In the genomic region with DNA sequence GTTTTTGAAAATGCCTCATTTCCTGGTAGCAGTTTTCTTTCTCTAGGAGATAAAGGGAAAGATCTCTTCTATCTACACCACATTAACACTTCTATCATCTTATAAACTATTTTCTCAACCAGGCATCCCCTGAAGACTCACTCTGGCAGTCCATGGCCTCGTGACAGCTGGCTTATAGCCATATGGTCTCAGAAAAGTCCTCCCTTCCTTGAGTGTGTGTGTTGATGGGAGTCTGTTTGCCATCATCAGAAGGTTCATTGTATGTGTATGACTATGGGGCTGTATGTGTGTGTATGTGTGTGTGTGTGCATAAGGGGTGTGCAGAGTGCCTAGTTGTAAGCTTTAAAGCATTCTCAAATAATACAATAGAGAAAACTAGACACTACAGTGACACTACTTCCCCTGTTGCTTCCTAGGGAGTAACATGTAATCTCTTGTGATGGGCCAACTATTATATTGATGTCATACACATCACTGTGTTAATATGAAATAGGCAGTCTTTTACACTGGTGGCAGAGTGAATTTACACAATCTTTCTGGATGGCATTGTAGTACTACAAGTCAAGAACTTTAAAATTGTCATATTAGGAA, we compare ENCODE assay signal across 14 cellular contexts.
DNase-seq lines count a peak whose midpoint lies in the region; ATAC-seq and TF ChIP-seq lines count a peak whose summit lies in the region.
"Had no signal": no experiment of that assay in that cellular context is flagged by ENCODE, and none has a peak within 500 bp of the region (broad histone marks: within the 10 kb centered on the region; RNA-seq: fewer than 3 reads in every experiment).

No MANE protein-coding gene starts in this region.

- TF ChIP-seq CTCF in lower lobe of right lung (IDR thresholded peaks at IDR 0.05): no peak
- TF ChIP-seq CTCF in vagina (IDR thresholded peaks at IDR 0.05): no peak
- TF ChIP-seq CTCF in CD14-positive monocyte (IDR thresholded peaks at IDR 0.05): no peak

- H3K4me3 Mint-ChIP-seq in CD14-positive monocyte: no peak overlapping the region
- H3K4me3 Mint-ChIP-seq: B cell; effector memory CD8-positive, alpha-beta T cell; IgD-negative memory B cell had no signal

- H3K4me3 ChIP-seq in lower lobe of right lung (no peak overlapping the region), vagina (peak overlapping the region in 1 of 2 donors; percentile 4)

- no peaks in the 10 kb centered on the region for H3K9me3 ChIP-seq in lower lobe of right lung
- H3K9me3 ChIP-seq in vagina: no peaks in the 10 kb centered on the region

- no peaks in the 10 kb centered on the region for H3K4me1 Mint-ChIP-seq in CD14-positive monocyte
- H3K4me1 Mint-ChIP-seq: B cell, IgD-negative memory B cell had no signal

- H3K27me3 ChIP-seq in lower lobe of right lung (ENCODE audit: low read depth): no peaks in the 10 kb centered on the region
- no peaks in the 10 kb centered on the region for H3K27me3 ChIP-seq in vagina

- H3K4me1 ChIP-seq in lower lobe of right lung (peaks cover 3% of the 10 kb centered on the region), vagina (peaks cover 13% of the 10 kb centered on the region)

- ATAC-seq in Right ventricle myocardium inferior (peak; percentile 48), lower lobe of right lung (peak in 1 of 2 donors; percentile 58), GM19328 (IDR thresholded peaks at IDR 0.05; ENCODE audit: unreplicated experiment) (no peak)
- ATAC-seq: effector memory CD8-positive, alpha-beta T cell had no signal

- TF ChIP-seq POLR2A in vagina (IDR thresholded peaks at IDR 0.05): no peak

- no peaks in the 10 kb centered on the region for H3K36me3 Mint-ChIP-seq in CD14-positive monocyte
- H3K36me3 Mint-ChIP-seq: IgD-negative memory B cell had no signal

- no peak overlapping the region for H3K27ac Mint-ChIP-seq in CD14-positive monocyte
- H3K27ac Mint-ChIP-seq: activated T-helper 2 cell treated with anti-CD3 and anti-CD28 coated beads, Interferon-gamma antibody, Interleukin-2, Interleukin-4, amounts not matched to agents 10 μg/mL and 5 μg/mL and 100 μg/mL, durations not matched to agents 14 hours and 24 hours and 36 hours; B cell; effector memory CD8-positive, alpha-beta T cell; IgD-negative memory B cell had no signal

- H3K9me3 Mint-ChIP-seq in CD14-positive monocyte: peaks cover 0 to 4% (median 0%) of the 10 kb centered on the region in 7 donors
- H3K9me3 Mint-ChIP-seq: activated T-helper 2 cell treated with anti-CD3 and anti-CD28 coated beads, Interferon-gamma antibody, Interleukin-2, Interleukin-4, amounts not matched to agents 10 μg/mL and 5 μg/mL and 100 μg/mL, durations not matched to agents 14 hours and 24 hours and 36 hours; effector memory CD8-positive, alpha-beta T cell; IgD-negative memory B cell had no signal

- H3K27ac ChIP-seq in cingulate gyrus (ENCODE audit: low read depth, low read length) (peak overlapping the region; percentile 34), lower lobe of right lung (peak overlapping the region; percentile 46), vagina (peak overlapping the region; percentile 60)

- H3K36me3 ChIP-seq in lower lobe of right lung (no peaks in the 10 kb centered on the region), vagina (no peaks in the 10 kb centered on the region)

- intact Hi-C loops in Right ventricle myocardium inferior (cut with DNase I) (loop anchor here (10.0 kb wide), 1 partner anchor 133 kb away; no protein-coding TSS in a partner anchor), cardiac septum (cut with DNase I) (loop anchor here (5.0 to 10.0 kb wide), 2 partner anchors 60 to 157 kb away; no protein-coding TSS in a partner anchor), lower lobe of right lung (cut with DNase I) (no loop called here), vagina (cut with DNase I) (no loop called here), CD14-positive monocyte (cut with micrococcal nuclease) (no loop called here)

- no peak for DNase-seq in Right ventricle myocardium inferior (ENCODE audit: missing footprints)
- no peak for DNase-seq in cardiac septum (ENCODE audit: low spot score)
- no peak for DNase-seq in lower lobe of right lung
- no peak for DNase-seq in vagina (ENCODE audit: extremely low spot score in 2 of 2)
- DNase-seq in CD14-positive monocyte (ENCODE audit: low spot score): no peak
- no peak for DNase-seq in mucosa of gallbladder (ENCODE audit: low spot score)
- DNase-seq: effector memory CD8-positive, alpha-beta T cell; kidney; NK-92 treated with Interleukin-12 subunit alpha and Interleukin-12 subunit beta, amount 100 ng/mL, for 24 hours had no signal

- no peaks in the 10 kb centered on the region for H3K27me3 Mint-ChIP-seq in CD14-positive monocyte (ENCODE audit: low read depth in 3 of 3)
- H3K27me3 Mint-ChIP-seq: B cell, IgD-negative memory B cell had no signal

Comparison
In these comparisons a context has a peak if more than half of its experiments do, and no peak if none do; other contexts are left out.
1. intact Hi-C loops: an anchor here in Right ventricle myocardium inferior (10.0 kb wide) and cardiac septum (5.0 to 10.0 kb wide); none called in lower lobe of right lung, vagina and CD14-positive monocyte.